8 cellular contexts compared by ENCODE assay signal in the genomic region with DNA sequence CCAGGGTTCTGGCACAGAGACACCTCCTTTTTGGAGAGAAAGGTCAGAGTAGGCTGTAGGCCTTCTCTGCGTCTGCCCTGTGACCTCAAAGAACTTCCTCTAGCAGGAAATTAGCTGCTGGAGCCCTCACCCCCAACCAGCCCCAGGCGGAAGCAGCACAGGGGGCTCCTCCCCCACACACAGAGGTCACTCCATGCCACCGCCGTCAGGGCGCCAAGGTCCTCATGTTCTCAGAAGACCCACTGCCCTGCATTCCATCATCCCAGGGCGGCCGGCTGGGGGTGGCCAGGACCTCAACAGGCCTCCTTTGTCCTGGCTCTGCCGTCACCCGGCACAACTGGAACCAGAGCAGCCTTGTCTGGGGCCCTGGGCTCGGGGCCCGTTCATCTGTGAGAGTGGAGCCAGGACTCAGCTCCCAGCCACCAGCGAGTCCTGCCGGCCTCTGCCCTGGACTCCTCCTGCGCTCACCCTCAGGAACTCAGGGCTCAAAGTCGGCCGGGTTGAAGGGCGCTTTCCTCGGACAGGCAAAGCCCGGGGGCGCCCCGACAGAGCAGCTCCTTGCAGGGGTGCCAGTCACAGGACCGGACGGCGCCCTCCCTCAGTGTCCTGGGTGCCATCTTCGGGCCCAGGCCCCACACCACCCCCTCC. TPM values are rescaled to one million over a fixed set of nuclear protein-coding genes. Genes with fewer than 3 reads are reported as not detected.
DNase-seq lines count a peak whose midpoint lies in the region; ATAC-seq, FAIRE-seq and TF ChIP-seq lines count a peak whose summit lies in the region.

No MANE protein-coding gene starts in this region.

- peak overlapping the region; percentile 94 for H3K4me3 ChIP-seq in GM12878
- peak overlapping the region; percentile 56 to 65 (median 60) for H3K4me3 ChIP-seq in skeletal muscle tissue (ENCODE audit: low read length in 3 of 3)

- FAIRE-seq in GM12878 (lab: Jason Lieb, UNC) = peak; percentile 18

- no peak for TF ChIP-seq EP300 in GM12878 (IDR thresholded peaks at IDR 0.05; ENCODE audit: borderline replicate concordance in 1 of 2, control insufficient read depth in 1 of 2, low read depth in 2 of 2, low read length in 2 of 2)

- in situ Hi-C loops in GM18951 (cut with MboI; ENCODE audit: low sequenced_read_pairs, unreplicated experiment) = no loop called here
- in situ Hi-C loops in GM12878 (cut with MboI) = no loop called here

- BruUV-seq in GM12878 (replicated peaks; lab: Mats Ljungman, UMichigan) = no TSS peak

- H3K9ac ChIP-seq in GM12878 (ENCODE audit: control insufficient read depth, insufficient read depth, low read length) (peak overlapping the region; percentile 93), skeletal muscle tissue (ENCODE audit: low read depth in 1 of 3, low read length in 3 of 3) (peak overlapping the region in 2 of 3 donors; percentile 29 to 68)

- peaks cover 98% of the 10 kb centered on the region for H3K79me2 ChIP-seq in GM12878 (ENCODE audit: control insufficient read depth, insufficient read depth, low read length)

- peak overlapping the region; percentile 95 for H3K27ac ChIP-seq in GM12878 (ENCODE audit: control insufficient read depth, insufficient read depth)
- H3K27ac ChIP-seq in skeletal muscle tissue (ENCODE audit: low read depth, low read length) = peak overlapping the region; percentile 54

- CTCF ChIA-PET in GM12878 (lab: Yijun Ruan, JAX) = interaction anchor here (0.6 to 12.7 kb wide), 9 partner anchors 9 to 108 kb away, joined by 3 to 100 read pairs (median 3); partner anchors contain the start of genes AFMID and TK1

- H2AFZ ChIP-seq in GM12878 (ENCODE audit: control insufficient read depth, low read depth, low read length) = no peak overlapping the region

- TF ChIP-seq CTCF in GM12878 (IDR thresholded peaks at IDR 0.05 in 2 of 3, conservative IDR thresholded peaks at IDR 0.05 in 1 of 3; ENCODE audit: control insufficient read depth in 2 of 3, extremely low read depth in 1 of 3, insufficient read depth in 1 of 3, low read depth in 3 of 3, low read length in 3 of 3) = no peak

- POLR2A ChIA-PET in GM12878 (lab: Charles Lee) = interaction anchor here (0.6 to 8.0 kb wide), 14 partner anchors 8 to 229 kb away, joined by 3 to 85 read pairs (median 5); partner anchors contain the start of genes C17orf99 and SYNGR2

- DNase-seq in SKM-1 (lab: John Stamatoyannopoulos, UW; ENCODE audit: unreplicated experiment) = peak; percentile 86
- no peak for DNase-seq in GM12878 (ENCODE audit: low read depth, low spot score)
- peak; percentile 55 for DNase-seq in iPS-NIHi7 (ENCODE audit: extremely low spot score)
- DNase-seq in NCI-H1092 treated with DMSO at 0.1 percent for 48 hours (lab: John Stamatoyannopoulos, UW) = no peak

- intact Hi-C loops in GM12878 (cut with micrococcal nuclease; ENCODE audit: unreplicated experiment) = no loop called here

- H4K20me1 ChIP-seq in GM12878 (ENCODE audit: control insufficient read depth, insufficient read depth) = no peaks in the 10 kb centered on the region

- peaks cover 5% of the 10 kb centered on the region in 2 experiments for H3K36me3 ChIP-seq in GM12878 (ENCODE audit: control insufficient read depth in 2 of 2, insufficient read depth in 2 of 2, low read length in 1 of 2)
- H3K36me3 ChIP-seq in skeletal muscle tissue (ENCODE audit: control insufficient read depth in 3 of 3, insufficient read depth in 3 of 3, low read length in 3 of 3) = peaks cover 0 to 2% (median 0%) of the 10 kb centered on the region in 3 donors

- under 1% methylated on average over 25 of the region's 25 CpGs for WGBS in GM12878 (ENCODE audit: insufficient coverage, insufficient replicate concordance, low lambda C conversion rate, missing lambda C conversion rate)

- H3K4me1 ChIP-seq in GM12878 (ENCODE audit: control insufficient read depth, insufficient read depth, low read length) (peaks cover 61% of the 10 kb centered on the region), skeletal muscle tissue (ENCODE audit: control insufficient read depth in 3 of 3, insufficient read depth in 3 of 3, low read length in 3 of 3) (peaks cover 26 to 51% (median 43%) of the 10 kb centered on the region in 3 donors)

- no peak for TF ChIP-seq RAD21 in GM12878 (IDR thresholded peaks at IDR 0.05; ENCODE audit: insufficient read depth, low read depth, low read length)

- TF ChIP-seq POLR2A in GM18951 (IDR thresholded peaks at IDR 0.05; ENCODE audit: extremely low read depth, insufficient read depth, insufficient read length) (peak; percentile 79), GM12878 (IDR thresholded peaks at IDR 0.05; ENCODE audit: low read depth, low read length) (peak; percentile 68)

- peak; percentile 26 for ATAC-seq in GM12878
- no peak for ATAC-seq in GM21619 (IDR thresholded peaks at IDR 0.05; ENCODE audit: unreplicated experiment)
- ATAC-seq in GM18907 (IDR thresholded peaks at IDR 0.05; ENCODE audit: unreplicated experiment) = no peak

- H3K9me3 ChIP-seq in GM12878 (replicated peaks; ENCODE audit: control insufficient read depth, insufficient read depth, low read length) = no peaks in the 10 kb centered on the region
- H3K9me3 ChIP-seq in skeletal muscle tissue (ENCODE audit: control insufficient read depth in 3 of 3, low read length in 3 of 3) = no peaks in the 10 kb centered on the region

- H3K27me3 ChIP-seq in GM12878 (replicated peaks in 1 of 2; ENCODE audit: control insufficient read depth in 2 of 2, insufficient read depth in 2 of 2, low read length in 1 of 2) (no peaks in the 10 kb centered on the region), skeletal muscle tissue (ENCODE audit: control insufficient read depth in 3 of 3, insufficient read depth in 3 of 3, low read length in 3 of 3) (peaks cover 15 to 34% (median 19%) of the 10 kb centered on the region in 3 donors)

- RAD21 ChIA-PET in GM12878 (lab: Charles Lee; ENCODE audit: unreplicated experiment) = interaction anchor here (0.7 to 3.9 kb wide), 11 partner anchors 11 to 190 kb away, joined by 3 to 17 read pairs (median 6); no protein-coding TSS in a partner anchor

- SMC1A ChIA-PET in GM12878 (lab: Charles Lee; ENCODE audit: uncharacterized antibody, unreplicated experiment) = interaction anchor here (0.6 to 2.9 kb wide), 9 partner anchors 18 to 88 kb away, joined by 3 to 6 read pairs (median 3); no protein-coding TSS in a partner anchor

- H3K4me2 ChIP-seq in GM12878 (ENCODE audit: control insufficient read depth, insufficient read depth) = peak overlapping the region; percentile 100

RNA-seq across cellular contexts. Expression of gene TMC6, which starts 1.2 kb away (rescaled TPM):
- 479 and 553 TPM in 2 replicates for total RNA-seq in GM12878 (2013; cell fraction: nucleolus; rRNA removed)
- 104 and 117 TPM in 2 replicates for total RNA-seq in GM12878 (2014; rRNA removed)
- total RNA-seq in GM12878 (2014; rRNA removed; fragmentation: Illumina TruSeq; extraction: Trizol) = 34.2 and 39.1 TPM in 2 replicates
- 206 and 232 TPM in 2 replicates for total RNA-seq in GM12878 (2021)
- 47.5 TPM for polyA plus RNA-seq in GM12878 (2011; ENCODE audit: low read depth)
- 25.6 and 38.0 TPM in 2 replicates for polyA plus RNA-seq in GM12878 (2011; rRNA removed)
- polyA plus RNA-seq in GM12878 (2011; cell fraction: cytosol; rRNA removed) = 39.0 and 65.3 TPM in 2 replicates
- polyA plus RNA-seq in GM12878 (2011; cell fraction: nucleus; rRNA removed) = 658 and 780 TPM in 2 replicates
- polyA plus RNA-seq in GM12878 (2012) = 192 and 207 TPM in 2 replicates
- polyA plus RNA-seq in GM12878 (2014; fragmentation: Illumina TruSeq; extraction: Trizol) = 2.0 and 20.0 TPM in 2 replicates
- 10 to 100 TPM in 1 of 2 experiments, 1 to 10 TPM in 1; 1.9 to 11.5 TPM for polyA plus RNA-seq in GM12878 (2014; fragmentation: Nextera tagmentation; extraction: Ambion mirVana)
- 136 and 153 TPM in 2 replicates for polyA plus RNA-seq in GM12878 (2014; rRNA removed)
- polyA plus RNA-seq in GM12878 (2016; fragmentation: Nextera tagmentation; extraction: Ambion mirVana) = 10 to 100 TPM; 82.0 to 94.4 TPM
- polyA minus RNA-seq in GM12878 (2011; rRNA and poly(A)+ RNA removed) = 24.9 and 76.7 TPM in 2 replicates
- polyA minus RNA-seq in GM12878 (2011; cell fraction: cytosol; rRNA and poly(A)+ RNA removed) = 38.3 and 48.8 TPM in 2 replicates
- polyA minus RNA-seq in GM12878 (2011; cell fraction: nucleus; rRNA and poly(A)+ RNA removed) = 152 and 216 TPM in 2 replicates
- total RNA-seq in skeletal muscle tissue = 15.7 TPM

RNA-seq across cellular contexts. Expression of gene TMC8, which starts 3.2 kb away (rescaled TPM):
- 310 and 316 TPM in 2 replicates for total RNA-seq in GM12878 (2013; cell fraction: nucleolus; rRNA removed)
- 40.9 and 41.9 TPM in 2 replicates for total RNA-seq in GM12878 (2014; rRNA removed)
- total RNA-seq in GM12878 (2014; rRNA removed; fragmentation: Illumina TruSeq; extraction: Trizol) = 22.2 and 25.4 TPM in 2 replicates
- 120 and 128 TPM in 2 replicates for total RNA-seq in GM12878 (2021)
- 110 TPM for polyA plus RNA-seq in GM12878 (2011; ENCODE audit: low read depth)
- 19.5 and 36.5 TPM in 2 replicates for polyA plus RNA-seq in GM12878 (2011; rRNA removed)
- 62.8 and 67.7 TPM in 2 replicates for polyA plus RNA-seq in GM12878 (2011; cell fraction: cytosol; rRNA removed)
- 353 and 365 TPM in 2 replicates for polyA plus RNA-seq in GM12878 (2011; cell fraction: nucleus; rRNA removed)
- polyA plus RNA-seq in GM12878 (2012) = 116 and 163 TPM in 2 replicates
- 16.7 and 45.9 TPM in 2 replicates for polyA plus RNA-seq in GM12878 (2014; fragmentation: Illumina TruSeq; extraction: Trizol)
- polyA plus RNA-seq in GM12878 (2014; fragmentation: Nextera tagmentation; extraction: Ambion mirVana) = 1 to 10 TPM; 2.7 to 8.4 TPM
- 118 and 129 TPM in 2 replicates for polyA plus RNA-seq in GM12878 (2014; rRNA removed)
- polyA plus RNA-seq in GM12878 (2016; fragmentation: Nextera tagmentation; extraction: Ambion mirVana) = 10 to 100 TPM; 38.2 to 48.1 TPM
- polyA minus RNA-seq in GM12878 (2011; rRNA and poly(A)+ RNA removed) = 87.9 and 94.3 TPM in 2 replicates
- 17.8 and 22.5 TPM in 2 replicates for polyA minus RNA-seq in GM12878 (2011; cell fraction: cytosol; rRNA and poly(A)+ RNA removed)
- 96.8 and 128 TPM in 2 replicates for polyA minus RNA-seq in GM12878 (2011; cell fraction: nucleus; rRNA and poly(A)+ RNA removed)
- total RNA-seq in skeletal muscle tissue = 7.8 TPM

RNA-seq across cellular contexts. Expression of gene C17orf99, which starts 18.8 kb away (rescaled TPM):
- 3.6 and 5.5 TPM in 2 replicates for total RNA-seq in GM12878 (2013; cell fraction: nucleolus; rRNA removed)
- total RNA-seq in GM12878 (2014; rRNA removed) = 2.1 and 5.9 TPM in 2 replicates
- 1.6 and 1.9 TPM in 2 replicates for total RNA-seq in GM12878 (2014; rRNA removed; fragmentation: Illumina TruSeq; extraction: Trizol)
- 3.1 and 4.4 TPM in 2 replicates for total RNA-seq in GM12878 (2021)
- 1.5 TPM for polyA plus RNA-seq in GM12878 (2011; ENCODE audit: low read depth)
- polyA plus RNA-seq in GM12878 (2011; rRNA removed) = 2.2 and 3.5 TPM in 2 replicates
- polyA plus RNA-seq in GM12878 (2011; cell fraction: cytosol; rRNA removed) = 4.1 and 4.5 TPM in 2 replicates
- 5.0 and 11.8 TPM in 2 replicates for polyA plus RNA-seq in GM12878 (2011; cell fraction: nucleus; rRNA removed)
- 3.6 and 6.7 TPM in 2 replicates for polyA plus RNA-seq in GM12878 (2012)
- polyA plus RNA-seq in GM12878 (2014; fragmentation: Illumina TruSeq; extraction: Trizol) = 0.22 and 1.4 TPM in 2 replicates
- under 1 TPM; 0.20 to 0.48 TPM for polyA plus RNA-seq in GM12878 (2014; fragmentation: Nextera tagmentation; extraction: Ambion mirVana)
- 4.8 and 5.6 TPM in 2 replicates for polyA plus RNA-seq in GM12878 (2014; rRNA removed)
- polyA plus RNA-seq in GM12878 (2016; fragmentation: Nextera tagmentation; extraction: Ambion mirVana) = 1 to 10 TPM; 3.0 to 4.5 TPM
- 2.9 and 5.1 TPM in 2 replicates for polyA minus RNA-seq in GM12878 (2011; rRNA and poly(A)+ RNA removed)
- 2.7 TPM in 1 of 2 replicates, not detected in the other for polyA minus RNA-seq in GM12878 (2011; cell fraction: cytosol; rRNA and poly(A)+ RNA removed)
- 0.36 and 4.7 TPM in 2 replicates for polyA minus RNA-seq in GM12878 (2011; cell fraction: nucleus; rRNA and poly(A)+ RNA removed)
- total RNA-seq in skeletal muscle tissue = 0.52 TPM

RNA-seq across cellular contexts. Expression of gene SYNGR2, which starts 41.0 kb away (rescaled TPM):
- total RNA-seq in GM12878 (2013; cell fraction: nucleolus; rRNA removed) = 161 and 167 TPM in 2 replicates
- total RNA-seq in GM12878 (2014; rRNA removed) (189 and 212 TPM in 2 replicates), GM12878 (2014; rRNA removed; fragmentation: Illumina TruSeq; extraction: Trizol) (112 and 126 TPM in 2 replicates), GM12878 (2021) (291 and 310 TPM in 2 replicates), skeletal muscle tissue (34.4 TPM)
- polyA plus RNA-seq in GM12878 (2011; ENCODE audit: low read depth) = 105 TPM
- polyA plus RNA-seq in GM12878 (2011; rRNA removed) (134 and 329 TPM in 2 replicates), GM12878 (2014; fragmentation: Illumina TruSeq; extraction: Trizol) (69.3 and 212 TPM in 2 replicates), GM12878 (2014; fragmentation: Nextera tagmentation; extraction: Ambion mirVana) (10 to 100 TPM in 1 of 2 experiments, 1 to 10 TPM in 1; 4.4 to 28.8 TPM), GM12878 (2014; rRNA removed) (310 and 312 TPM in 2 replicates), GM12878 (2016; fragmentation: Nextera tagmentation; extraction: Ambion mirVana) (100 to 1,000 TPM; 491 to 529 TPM)
- polyA plus RNA-seq in GM12878 (2011; cell fraction: cytosol; rRNA removed) = 630 and 860 TPM in 2 replicates
- 304 and 332 TPM in 2 replicates for polyA plus RNA-seq in GM12878 (2011; cell fraction: nucleus; rRNA removed)
- polyA plus RNA-seq in GM12878 (2012) = 386 and 393 TPM in 2 replicates
- polyA minus RNA-seq in GM12878 (2011; rRNA and poly(A)+ RNA removed) = 329 and 477 TPM in 2 replicates
- 131 and 150 TPM in 2 replicates for polyA minus RNA-seq in GM12878 (2011; cell fraction: cytosol; rRNA and poly(A)+ RNA removed)
- 60.8 and 82.3 TPM in 2 replicates for polyA minus RNA-seq in GM12878 (2011; cell fraction: nucleus; rRNA and poly(A)+ RNA removed)

RNA-seq across cellular contexts. Expression of gene TK1, which starts 59.5 kb away (rescaled TPM):
- total RNA-seq in GM12878 (2013; cell fraction: nucleolus; rRNA removed) = 11.3 and 13.8 TPM in 2 replicates
- total RNA-seq in GM12878 (2014; rRNA removed) (93.2 and 102 TPM in 2 replicates), GM12878 (2014; rRNA removed; fragmentation: Illumina TruSeq; extraction: Trizol) (49.9 and 53.4 TPM in 2 replicates), GM12878 (2021) (89.7 and 96.3 TPM in 2 replicates), skeletal muscle tissue (12.0 TPM)
- polyA plus RNA-seq in GM12878 (2011; ENCODE audit: low read depth) = 34.9 TPM
- polyA plus RNA-seq in GM12878 (2011; rRNA removed) (32.6 and 62.7 TPM in 2 replicates), GM12878 (2014; fragmentation: Illumina TruSeq; extraction: Trizol) (27.4 and 55.2 TPM in 2 replicates), GM12878 (2014; fragmentation: Nextera tagmentation; extraction: Ambion mirVana) (10 to 100 TPM in 1 of 2 experiments, 1 to 10 TPM in 1; 4.6 to 13.0 TPM), GM12878 (2014; rRNA removed) (127 and 128 TPM in 2 replicates), GM12878 (2016; fragmentation: Nextera tagmentation; extraction: Ambion mirVana) (100 to 1,000 TPM; 168 to 175 TPM)
- 161 and 278 TPM in 2 replicates for polyA plus RNA-seq in GM12878 (2011; cell fraction: cytosol; rRNA removed)
- 136 and 156 TPM in 2 replicates for polyA plus RNA-seq in GM12878 (2011; cell fraction: nucleus; rRNA removed)
- 62.9 and 70.7 TPM in 2 replicates for polyA plus RNA-seq in GM12878 (2012)
- polyA minus RNA-seq in GM12878 (2011; rRNA and poly(A)+ RNA removed) = 92.8 and 202 TPM in 2 replicates
- 47.4 and 52.8 TPM in 2 replicates for polyA minus RNA-seq in GM12878 (2011; cell fraction: cytosol; rRNA and poly(A)+ RNA removed)
- polyA minus RNA-seq in GM12878 (2011; cell fraction: nucleus; rRNA and poly(A)+ RNA removed) = 23.5 and 34.4 TPM in 2 replicates

Comparison
In these comparisons a context has a peak if more than half of its experiments do, and no peak if none do; other contexts are left out.
1. DNase-seq: peak in SKM-1 (single experiment) and iPS-NIHi7 (single experiment); none in GM12878 (single experiment) and NCI-H1092 treated with DMSO at 0.1 percent for 48 hours (single experiment).